Comparison of ENCODE assay signal across 1 cellular context in the genomic region with DNA sequence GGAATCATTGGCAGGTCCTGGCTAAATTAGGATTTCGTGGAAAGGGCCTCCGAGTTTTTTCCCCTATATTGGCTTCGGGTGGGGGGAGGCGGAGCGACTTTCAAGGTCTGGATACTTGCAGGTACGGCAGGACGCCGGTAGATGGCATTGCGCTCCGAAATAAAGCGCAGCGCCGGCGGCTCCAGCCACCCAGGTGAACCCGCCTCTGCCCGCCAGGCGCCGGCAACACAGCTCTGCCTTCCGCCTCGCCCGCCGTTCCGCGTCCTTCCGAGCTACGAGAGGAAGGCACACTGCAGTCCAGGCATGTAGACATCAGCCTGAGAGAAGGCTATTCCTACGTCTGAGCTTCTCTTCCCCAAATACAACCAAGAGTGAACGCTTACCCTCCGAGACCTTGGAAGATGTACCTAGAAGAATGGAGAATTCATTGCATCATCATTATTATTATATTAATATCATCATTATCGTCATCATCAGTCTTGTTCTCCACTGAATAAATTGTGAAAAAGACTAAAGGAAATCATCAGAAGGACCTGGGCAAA.
TF ChIP-seq lines count a peak whose summit lies in the region.

No MANE protein-coding gene starts in this region.

TF ChIP-seq in HEK293, 187 proteins besides CTCF, POLR2A, EP300 and RAD21 (continued from another document):
- TF ChIP-seq, protein P1, sequence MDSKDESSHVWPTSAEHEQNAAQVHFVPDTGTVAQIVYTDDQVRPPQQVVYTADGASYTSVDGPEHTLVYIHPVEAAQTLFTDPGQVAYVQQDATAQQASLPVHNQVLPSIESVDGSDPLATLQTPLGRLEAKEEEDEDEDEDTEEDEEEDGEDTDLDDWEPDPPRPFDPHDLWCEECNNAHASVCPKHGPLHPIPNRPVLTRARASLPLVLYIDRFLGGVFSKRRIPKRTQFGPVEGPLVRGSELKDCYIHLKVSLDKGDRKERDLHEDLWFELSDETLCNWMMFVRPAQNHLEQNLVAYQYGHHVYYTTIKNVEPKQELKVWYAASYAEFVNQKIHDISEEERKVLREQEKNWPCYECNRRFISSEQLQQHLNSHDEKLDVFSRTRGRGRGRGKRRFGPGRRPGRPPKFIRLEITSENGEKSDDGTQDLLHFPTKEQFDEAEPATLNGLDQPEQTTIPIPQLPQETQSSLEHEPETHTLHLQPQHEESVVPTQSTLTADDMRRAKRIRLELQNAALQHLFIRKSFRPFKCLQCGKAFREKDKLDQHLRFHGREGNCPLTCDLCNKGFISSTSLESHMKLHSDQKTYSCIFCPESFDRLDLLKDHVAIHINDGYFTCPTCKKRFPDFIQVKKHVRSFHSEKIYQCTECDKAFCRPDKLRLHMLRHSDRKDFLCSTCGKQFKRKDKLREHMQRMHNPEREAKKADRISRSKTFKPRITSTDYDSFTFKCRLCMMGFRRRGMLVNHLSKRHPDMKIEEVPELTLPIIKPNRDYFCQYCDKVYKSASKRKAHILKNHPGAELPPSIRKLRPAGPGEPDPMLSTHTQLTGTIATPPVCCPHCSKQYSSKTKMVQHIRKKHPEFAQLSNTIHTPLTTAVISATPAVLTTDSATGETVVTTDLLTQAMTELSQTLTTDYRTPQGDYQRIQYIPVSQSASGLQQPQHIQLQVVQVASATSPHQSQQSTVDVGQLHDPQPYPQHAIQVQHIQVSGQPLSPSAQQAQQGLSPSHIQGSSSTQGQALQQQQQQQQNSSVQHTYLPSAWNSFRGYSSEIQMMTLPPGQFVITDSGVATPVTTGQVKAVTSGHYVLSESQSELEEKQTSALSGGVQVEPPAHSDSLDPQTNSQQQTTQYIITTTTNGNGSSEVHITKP (tag by site-specific recombination; IDR thresholded peaks at IDR 0.05): no peak
